ENCODE assay signal across 21 cellular contexts in the genomic region with DNA sequence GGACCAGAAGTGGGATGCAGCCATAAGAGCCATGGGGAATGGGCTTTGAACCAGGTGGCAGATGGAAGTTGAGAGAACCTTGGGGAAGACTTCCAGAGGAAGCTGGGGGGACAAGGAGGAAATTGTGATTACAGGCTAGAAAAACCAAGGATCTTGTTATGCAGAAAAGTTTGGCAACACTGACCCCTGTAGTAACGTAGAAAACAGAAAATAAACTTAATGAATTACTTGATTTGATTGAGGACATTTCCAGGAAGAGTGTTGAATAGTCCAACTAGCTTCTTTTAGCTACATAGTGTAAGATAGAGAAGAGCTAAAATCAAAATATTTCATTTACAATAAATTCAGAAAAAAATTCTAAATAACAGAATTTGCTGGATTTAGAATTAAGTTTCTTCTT.
DNase-seq lines count a peak whose midpoint lies in the region; ATAC-seq, FAIRE-seq and TF ChIP-seq lines count a peak whose summit lies in the region.
"Had no signal": no experiment of that assay in that cellular context is flagged by ENCODE, and none has a peak within 500 bp of the region (broad histone marks: within the 10 kb centered on the region; RNA-seq: fewer than 3 reads in every experiment).

No MANE protein-coding gene starts in this region.

- H3F3A ChIP-seq in smooth muscle cell (ENCODE audit: low read depth): no peaks in the 10 kb centered on the region

- intact Hi-C loops in right lobe of liver (cut with DNase I): no loop called here

- TF ChIP-seq CTCF in liver (IDR thresholded peaks at IDR 0.05; ENCODE audit: low read depth, low read length, missing input control) (no peak), right lobe of liver (IDR thresholded peaks at IDR 0.05) (no peak), bronchial epithelial cell (IDR thresholded peaks at IDR 0.05; ENCODE audit: insufficient read depth, low read length, severe bottlenecking) (no peak), fibroblast of pulmonary artery (IDR thresholded peaks at IDR 0.05; ENCODE audit: low read length, missing control alignments) (peak; percentile 1), Peyer's patch (IDR thresholded peaks at IDR 0.05) (no peak), smooth muscle cell (IDR thresholded peaks at IDR 0.05; ENCODE audit: borderline replicate concordance, insufficient read depth, poor library complexity, severe bottlenecking) (no peak)

- H4K20me1 ChIP-seq in smooth muscle cell (ENCODE audit: low read depth): no peaks in the 10 kb centered on the region
- H4K20me1 ChIP-seq: BLaER1 treated with 17β-estradiol and CSF1 and Interleukin-3, amounts not matched to agents 10 nM and 100 nM had no signal

- no peak overlapping the region for H3K4me3 ChIP-seq in liver (ENCODE audit: low read depth in 1 of 3, low read length in 3 of 3)
- no peak overlapping the region for H3K4me3 ChIP-seq in right lobe of liver
- no peak overlapping the region for H3K4me3 ChIP-seq in bronchial epithelial cell (ENCODE audit: low read depth, low read length)
- H3K4me3 ChIP-seq in fibroblast of pulmonary artery (replicated peaks; ENCODE audit: low read depth, low read length): no peak overlapping the region
- no peak overlapping the region for H3K4me3 ChIP-seq in Peyer's patch
- H3K4me3 ChIP-seq in smooth muscle cell: no peak overlapping the region
- H3K4me3 ChIP-seq: A549; BLaER1 treated with 17β-estradiol and CSF1 and Interleukin-3, amounts not matched to agents 10 nM and 100 nM; GM23248; HAP-1; K562 had no signal

- H3K36me3 ChIP-seq in liver (ENCODE audit: control insufficient read depth in 4 of 4, insufficient read depth in 3 of 4, low read depth in 1 of 4, low read length in 3 of 4): no peaks in the 10 kb centered on the region
- no peaks in the 10 kb centered on the region for H3K36me3 ChIP-seq in right lobe of liver
- H3K36me3 ChIP-seq in bronchial epithelial cell (ENCODE audit: control insufficient read depth, insufficient read depth, low read length): no peaks in the 10 kb centered on the region
- H3K36me3 ChIP-seq in Peyer's patch: no peaks in the 10 kb centered on the region
- no peaks in the 10 kb centered on the region for H3K36me3 ChIP-seq in smooth muscle cell (ENCODE audit: low read depth)
- H3K36me3 ChIP-seq: BLaER1 treated with 17β-estradiol and CSF1 and Interleukin-3, amounts not matched to agents 10 nM and 100 nM; HAP-1 had no signal

- 63% methylated on average over 1 of the region's 1 CpG for WGBS in liver
- 29% methylated on average over 1 of the region's 1 CpG for WGBS in right lobe of liver (ENCODE audit: insufficient coverage, low coverage, low lambda C conversion rate, missing lambda C conversion rate)
- WGBS in smooth muscle cell (ENCODE audit: low lambda C conversion rate): 88% methylated on average over 1 of the region's 1 CpG

- no peak for ATAC-seq in right lobe of liver
- no peak for ATAC-seq in GM18498 (IDR thresholded peaks at IDR 0.05; ENCODE audit: unreplicated experiment)
- ATAC-seq: A549; CD8-positive, alpha-beta T cell; K562 had no signal

- no peaks in the 10 kb centered on the region for H3K27me3 ChIP-seq in liver (ENCODE audit: control insufficient read depth in 4 of 4, insufficient read depth in 4 of 4, low read length in 3 of 4)
- H3K27me3 ChIP-seq in right lobe of liver: no peaks in the 10 kb centered on the region
- H3K27me3 ChIP-seq in bronchial epithelial cell (ENCODE audit: control insufficient read depth, insufficient read depth, low read length): no peaks in the 10 kb centered on the region
- no peaks in the 10 kb centered on the region for H3K27me3 ChIP-seq in Peyer's patch
- H3K27me3 ChIP-seq in smooth muscle cell (ENCODE audit: low read depth): peaks cover 10% of the 10 kb centered on the region
- H3K27me3 ChIP-seq: BLaER1 treated with 17β-estradiol and CSF1 and Interleukin-3, amounts not matched to agents 10 nM and 100 nM had no signal

- no peaks in the 10 kb centered on the region for H3K79me2 ChIP-seq in smooth muscle cell (ENCODE audit: low read depth)

- DNase-seq in right lobe of liver (no peak), bronchial epithelial cell (ENCODE audit: low read depth) (peak; percentile 16), fibroblast of pulmonary artery (ENCODE audit: low read depth) (peak; percentile 31), Peyer's patch (no peak), HCEC 1CT (no peak), smooth muscle cell (lab: John Stamatoyannopoulos, UW; ENCODE audit: unreplicated experiment) (no peak)
- DNase-seq: Calu3; CD8-positive, alpha-beta T cell; DMS 273 treated with DMSO at 0.1 percent for 48 hours; GDM1; GM23248; HFFc6 had no signal

- H3K4me2 ChIP-seq in smooth muscle cell: no peak overlapping the region
- H3K4me2 ChIP-seq: A549; BLaER1 treated with 17β-estradiol and CSF1 and Interleukin-3, amounts not matched to agents 10 nM and 100 nM had no signal

- FAIRE-seq in bronchial epithelial cell (lab: Jason Lieb, UNC): no peak
- FAIRE-seq: A549, GM12892, K562 had no signal

- H3K9me3 ChIP-seq in liver (ENCODE audit: control insufficient read depth in 4 of 4, low read length in 3 of 4): peaks cover 3 to 6% (median 5%) of the 10 kb centered on the region in 4 donors
- no peaks in the 10 kb centered on the region for H3K9me3 ChIP-seq in right lobe of liver
- no peaks in the 10 kb centered on the region for H3K9me3 ChIP-seq in Peyer's patch
- no peaks in the 10 kb centered on the region for H3K9me3 ChIP-seq in smooth muscle cell (replicated peaks; ENCODE audit: low read depth)
- H3K9me3 ChIP-seq: HAP-1 had no signal

- no peak overlapping the region for H2AFZ ChIP-seq in smooth muscle cell (ENCODE audit: low read depth)
- H2AFZ ChIP-seq: GM23248 had no signal

- peak; percentile 47 to 56 for TF ChIP-seq RAD21 in liver (IDR thresholded peaks at IDR 0.05)

- TF ChIP-seq POLR2A in right lobe of liver (IDR thresholded peaks at IDR 0.05) (no peak), Peyer's patch (IDR thresholded peaks at IDR 0.05) (no peak)

- H3K4me1 ChIP-seq in liver (ENCODE audit: control insufficient read depth in 4 of 4, insufficient read depth in 4 of 4, low read length in 3 of 4) (no peaks in the 10 kb centered on the region), right lobe of liver (no peaks in the 10 kb centered on the region), Peyer's patch (no peaks in the 10 kb centered on the region), smooth muscle cell (ENCODE audit: low read depth) (no peaks in the 10 kb centered on the region)
- H3K4me1 ChIP-seq: A549, HAP-1 had no signal

- no peak overlapping the region for H3K27ac ChIP-seq in liver (ENCODE audit: low read depth in 1 of 2, low read length in 2 of 2)
- H3K27ac ChIP-seq in right lobe of liver: no peak overlapping the region
- no peak overlapping the region for H3K27ac ChIP-seq in Peyer's patch
- H3K27ac ChIP-seq in smooth muscle cell (ENCODE audit: low read depth): no peak overlapping the region
- H3K27ac ChIP-seq: 22Rv1; A549; BLaER1 treated with 17β-estradiol and CSF1 and Interleukin-3, amounts not matched to agents 10 nM and 100 nM; GM23248; HL-60 had no signal

- H3K9ac ChIP-seq in liver (ENCODE audit: low read depth in 1 of 2, low read length in 2 of 2) (no peak overlapping the region), smooth muscle cell (ENCODE audit: low read depth) (no peak overlapping the region)
- H3K9ac ChIP-seq: BLaER1 treated with 17β-estradiol and CSF1 and Interleukin-3, amounts not matched to agents 10 nM and 100 nM; GM23248 had no signal

TF ChIP-seq in liver, 16 proteins besides CTCF, POLR2A, EP300 and RAD21 (continues in another document):
- TF ChIP-seq JUND (IDR thresholded peaks at IDR 0.05) (no peak), TAF1 (conservative IDR thresholded peaks at IDR 0.05) (no peak), NR2F2 (IDR thresholded peaks at IDR 0.05) (no peak), FOXA1 (IDR thresholded peaks at IDR 0.05) (no peak), RXRA (IDR thresholded peaks at IDR 0.05) (no peak), SP1 (IDR thresholded peaks at IDR 0.05) (no peak), HNF4G (IDR thresholded peaks at IDR 0.05) (no peak), YY1 (IDR thresholded peaks at IDR 0.05) (no peak), FOXA2 (IDR thresholded peaks at IDR 0.05) (no peak), EGR1 (IDR thresholded peaks at IDR 0.05; ENCODE audit: low read depth in 2 of 2) (no peak), GABPA (IDR thresholded peaks at IDR 0.05 in 1 of 2, conservative IDR thresholded peaks at IDR 0.05 in 1 of 2) (no peak)
- TF ChIP-seq, protein P1, sequence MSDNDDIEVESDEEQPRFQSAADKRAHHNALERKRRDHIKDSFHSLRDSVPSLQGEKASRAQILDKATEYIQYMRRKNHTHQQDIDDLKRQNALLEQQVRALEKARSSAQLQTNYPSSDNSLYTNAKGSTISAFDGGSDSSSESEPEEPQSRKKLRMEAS (IDR thresholded peaks at IDR 0.05): no peak
- TF ChIP-seq, protein P2, sequence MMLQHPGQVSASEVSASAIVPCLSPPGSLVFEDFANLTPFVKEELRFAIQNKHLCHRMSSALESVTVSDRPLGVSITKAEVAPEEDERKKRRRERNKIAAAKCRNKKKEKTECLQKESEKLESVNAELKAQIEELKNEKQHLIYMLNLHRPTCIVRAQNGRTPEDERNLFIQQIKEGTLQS (IDR thresholded peaks at IDR 0.05): no peak
- TF ChIP-seq, protein P3, sequence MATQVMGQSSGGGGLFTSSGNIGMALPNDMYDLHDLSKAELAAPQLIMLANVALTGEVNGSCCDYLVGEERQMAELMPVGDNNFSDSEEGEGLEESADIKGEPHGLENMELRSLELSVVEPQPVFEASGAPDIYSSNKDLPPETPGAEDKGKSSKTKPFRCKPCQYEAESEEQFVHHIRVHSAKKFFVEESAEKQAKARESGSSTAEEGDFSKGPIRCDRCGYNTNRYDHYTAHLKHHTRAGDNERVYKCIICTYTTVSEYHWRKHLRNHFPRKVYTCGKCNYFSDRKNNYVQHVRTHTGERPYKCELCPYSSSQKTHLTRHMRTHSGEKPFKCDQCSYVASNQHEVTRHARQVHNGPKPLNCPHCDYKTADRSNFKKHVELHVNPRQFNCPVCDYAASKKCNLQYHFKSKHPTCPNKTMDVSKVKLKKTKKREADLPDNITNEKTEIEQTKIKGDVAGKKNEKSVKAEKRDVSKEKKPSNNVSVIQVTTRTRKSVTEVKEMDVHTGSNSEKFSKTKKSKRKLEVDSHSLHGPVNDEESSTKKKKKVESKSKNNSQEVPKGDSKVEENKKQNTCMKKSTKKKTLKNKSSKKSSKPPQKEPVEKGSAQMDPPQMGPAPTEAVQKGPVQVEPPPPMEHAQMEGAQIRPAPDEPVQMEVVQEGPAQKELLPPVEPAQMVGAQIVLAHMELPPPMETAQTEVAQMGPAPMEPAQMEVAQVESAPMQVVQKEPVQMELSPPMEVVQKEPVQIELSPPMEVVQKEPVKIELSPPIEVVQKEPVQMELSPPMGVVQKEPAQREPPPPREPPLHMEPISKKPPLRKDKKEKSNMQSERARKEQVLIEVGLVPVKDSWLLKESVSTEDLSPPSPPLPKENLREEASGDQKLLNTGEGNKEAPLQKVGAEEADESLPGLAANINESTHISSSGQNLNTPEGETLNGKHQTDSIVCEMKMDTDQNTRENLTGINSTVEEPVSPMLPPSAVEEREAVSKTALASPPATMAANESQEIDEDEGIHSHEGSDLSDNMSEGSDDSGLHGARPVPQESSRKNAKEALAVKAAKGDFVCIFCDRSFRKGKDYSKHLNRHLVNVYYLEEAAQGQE (IDR thresholded peaks at IDR 0.05): no peak

Comparison
In these comparisons a context has a peak if more than half of its experiments do, and no peak if none do; other contexts are left out.
1. DNase-seq: peak in bronchial epithelial cell (single experiment) and fibroblast of pulmonary artery (single experiment); none in right lobe of liver (0 of 3), Peyer's patch (0 of 3), HCEC 1CT (single experiment) and smooth muscle cell (single experiment).